27 cellular contexts compared by ENCODE assay signal in genomic region chr2:95399061-95399460, GRCh38.
"Had no signal": no experiment of that assay in that cellular context is flagged by ENCODE, and none has a peak within 500 bp of the region (broad histone marks: within the 10 kb centered on the region; RNA-seq: fewer than 3 reads in every experiment).

No MANE protein-coding gene starts in this region.

- H3K36me3 Mint-ChIP-seq: stimulated activated memory B cell treated with anti-CD40 and anti-IgM and Interleukin-4, amounts not matched to agents 10 μg/mL and 1 μg/mL and 100 μg/mL, for 72 hours; type B pancreatic cell had no signal

- H3K27me3 Mint-ChIP-seq: stimulated activated memory B cell treated with anti-CD40 and anti-IgM and Interleukin-4, amounts not matched to agents 10 μg/mL and 1 μg/mL and 100 μg/mL, for 72 hours; stimulated activated naive B cell treated with anti-CD40 and anti-IgM and Interleukin-4, amounts not matched to agents 10 μg/mL and 1 μg/mL and 100 μg/mL, for 72 hours; stimulated activated naive CD8-positive, alpha-beta T cell treated with anti-CD3 and anti-CD28 coated beads, Interleukin-15, amount 100 ng/mL, for 72 hours; stimulated activated naive CD8-positive, alpha-beta T cell treated with anti-CD3 and anti-CD28 coated beads, Interleukin-15, Interleukin-2, amounts not matched to agents 100 ng/mL and 50 ng/mL, for 24 hours; type B pancreatic cell had no signal

- H3K27ac Mint-ChIP-seq: stimulated activated effector memory CD8-positive, alpha-beta T cell treated with anti-CD3 and anti-CD28 coated beads, Interleukin-12 subunit alpha, Interleukin-12 subunit beta, amount 100 ng/mL, for 72 hours; stimulated activated memory B cell treated with anti-CD40 and anti-IgM and Interleukin-4, amounts not matched to agents 10 μg/mL and 1 μg/mL and 100 μg/mL, for 72 hours; stimulated activated naive B cell treated with anti-CD40 and anti-IgM and Interleukin-4, amounts not matched to agents 10 μg/mL and 1 μg/mL and 100 μg/mL, for 72 hours; stimulated activated naive CD8-positive, alpha-beta T cell treated with anti-CD3 and anti-CD28 coated beads, Interleukin-15, amount 100 ng/mL, for 72 hours; stimulated activated naive CD8-positive, alpha-beta T cell treated with anti-CD3 and anti-CD28 coated beads, Interleukin-15, Interleukin-2, amounts not matched to agents 100 ng/mL and 50 ng/mL, for 24 hours; type B pancreatic cell had no signal

- H3K27ac ChIP-seq: stomach, suprapubic skin, testis, thoracic aorta, thyroid gland, tibial artery, tibial nerve, transverse colon, upper lobe of left lung, upper lobe of right lung, uterus, vagina had no signal

- H3K36me3 ChIP-seq: stomach, suprapubic skin, thoracic aorta, thyroid gland, tibial artery, tibial nerve, transverse colon, upper lobe of left lung, upper lobe of right lung, uterus, vagina had no signal

- H3K4me3 Mint-ChIP-seq: stimulated activated effector memory CD8-positive, alpha-beta T cell treated with anti-CD3 and anti-CD28 coated beads, Interleukin-12 subunit alpha, Interleukin-12 subunit beta, amount 100 ng/mL, for 72 hours; stimulated activated memory B cell treated with anti-CD40 and anti-IgM and Interleukin-4, amounts not matched to agents 10 μg/mL and 1 μg/mL and 100 μg/mL, for 72 hours; stimulated activated naive B cell treated with anti-CD40 and anti-IgM and Interleukin-4, amounts not matched to agents 10 μg/mL and 1 μg/mL and 100 μg/mL, for 72 hours; stimulated activated naive CD8-positive, alpha-beta T cell treated with anti-CD3 and anti-CD28 coated beads, Interleukin-15, amount 100 ng/mL, for 72 hours; stimulated activated naive CD8-positive, alpha-beta T cell treated with anti-CD3 and anti-CD28 coated beads, Interleukin-15, Interleukin-2, amounts not matched to agents 100 ng/mL and 50 ng/mL, for 24 hours; type B pancreatic cell had no signal

- H3K9me3 ChIP-seq: stomach, suprapubic skin, testis, thoracic aorta, thyroid gland, tibial artery, tibial nerve, transverse colon, upper lobe of left lung, upper lobe of right lung, uterus, vagina had no signal

- H3K9me3 Mint-ChIP-seq: stimulated activated effector memory CD8-positive, alpha-beta T cell treated with anti-CD3 and anti-CD28 coated beads, Interleukin-12 subunit alpha, Interleukin-12 subunit beta, amount 100 ng/mL, for 72 hours; stimulated activated memory B cell treated with anti-CD40 and anti-IgM and Interleukin-4, amounts not matched to agents 10 μg/mL and 1 μg/mL and 100 μg/mL, for 72 hours; stimulated activated naive B cell treated with anti-CD40 and anti-IgM and Interleukin-4, amounts not matched to agents 10 μg/mL and 1 μg/mL and 100 μg/mL, for 72 hours; stimulated activated naive CD8-positive, alpha-beta T cell treated with anti-CD3 and anti-CD28 coated beads, Interleukin-15, amount 100 ng/mL, for 72 hours; stimulated activated naive CD8-positive, alpha-beta T cell treated with anti-CD3 and anti-CD28 coated beads, Interleukin-15, Interleukin-2, amounts not matched to agents 100 ng/mL and 50 ng/mL, for 24 hours; type B pancreatic cell had no signal

- H3K27me3 ChIP-seq: stomach, suprapubic skin, testis, thyroid gland, tibial artery, tibial nerve, transverse colon, upper lobe of left lung, upper lobe of right lung, uterus, vagina had no signal

- H3K4me3 ChIP-seq: stomach, suprapubic skin, testis, thoracic aorta, thyroid gland, tibial artery, tibial nerve, transverse colon, upper lobe of left lung, upper lobe of right lung, uterus, vagina had no signal

- DNase-seq: stimulated activated CD4-positive, alpha-beta T cell treated with anti-CD3 and anti-CD28 coated beads, Interleukin-2, amount 100 ng/mL, for 48 hours; stimulated activated CD4-positive, alpha-beta T cell treated with anti-CD3 and anti-CD28 coated beads, Interleukin-4, amount 100 ng/mL, for 1 hour; stimulated activated CD4-positive, alpha-beta T cell treated with anti-CD3 and anti-CD28 coated beads, Interleukin-4, amount 100 ng/mL, for 24 hours; stimulated activated CD4-positive, alpha-beta T cell treated with anti-CD3 and anti-CD28 coated beads, Interleukin-4, amount 100 ng/mL, for 4 hours; stimulated activated CD8-positive, alpha-beta memory T cell treated with anti-CD3 and anti-CD28 coated beads, Interleukin-4, amount 100 ng/mL, for 48 hours; stimulated activated naive B cell treated with anti-CD40 and anti-IgM and Interleukin-4, amounts not matched to agents 10 μg/mL and 1 μg/mL and 100 μg/mL, for 72 hours; stimulated activated naive CD4-positive, alpha-beta T cell; stimulated activated naive CD4-positive, alpha-beta T cell treated with Interleukin-2 at 50 U/mL for 16 hours; stimulated activated naive CD8-positive, alpha-beta T cell treated with anti-CD3 and anti-CD28 coated beads, Interleukin-15, amount 100 ng/mL, for 72 hours; stimulated activated naive CD8-positive, alpha-beta T cell treated with anti-CD3 and anti-CD28 coated beads, Interleukin-15, Interleukin-2, amounts not matched to agents 100 U/mL and 50 U/mL, for 24 hours; stomach; substantia nigra; testis; thyroid gland; transverse colon; upper lobe of left lung; upper lobe of right lung; uterus had no signal

- ATAC-seq: stimulated activated effector memory CD8-positive, alpha-beta T cell treated with anti-CD3 and anti-CD28 coated beads, Interleukin-12 subunit alpha, Interleukin-12 subunit beta, amount 100 ng/mL, for 72 hours; stimulated activated memory B cell treated with anti-CD40 and anti-IgM and Interleukin-4, amounts not matched to agents 10 μg/mL and 1 μg/mL and 100 μg/mL, for 72 hours; stimulated activated naive B cell treated with anti-CD40 and anti-IgM and Interleukin-4, amounts not matched to agents 10 μg/mL and 1 μg/mL and 100 μg/mL, for 72 hours; stimulated activated naive CD8-positive, alpha-beta T cell treated with anti-CD3 and anti-CD28 coated beads, Interleukin-15, amount 100 ng/mL, for 72 hours; stimulated activated naive CD8-positive, alpha-beta T cell treated with anti-CD3 and anti-CD28 coated beads, Interleukin-15, Interleukin-2, amounts not matched to agents 100 U/mL and 50 U/mL, for 24 hours; upper lobe of right lung had no signal
